ENCODE assay signal across 8 cellular contexts in the genomic region with DNA sequence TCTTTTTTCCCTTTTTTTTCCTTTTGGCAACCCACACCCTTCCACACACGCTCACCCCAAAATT. TPM values are rescaled to one million over a fixed set of nuclear protein-coding genes. Genes with fewer than 3 reads are reported as not detected.
DNase-seq lines count a peak whose midpoint lies in the region; ATAC-seq and TF ChIP-seq lines count a peak whose summit lies in the region.

A gene (plus strand): TSS at position 21 of the 64 bp plus-strand sequence. CDS start 197 bp downstream, outside the sequence.

- intact Hi-C loops in mucosa of descending colon (cut with DNase I, micrococcal nuclease), result no loop called here
- intact Hi-C loops in vagina (cut with DNase I), result no loop called here

- no peaks in the 10 kb centered on the region for H3K27me3 Mint-ChIP-seq in activated naive CD4-positive, alpha-beta T cell treated with anti-CD3 and anti-CD28 coated beads, Interleukin-2, amount 50 U/mL, for 24 hours

- TF ChIP-seq POLR2A in vagina (IDR thresholded peaks at IDR 0.05), result no peak

- H3K4me3 ChIP-seq in mucosa of descending colon (peak within 1 kb of the TSS; percentile 75), vagina (peak within 1 kb of the TSS; percentile 83 to 95)

- H3K36me3 ChIP-seq in mucosa of descending colon (ENCODE audit: low read depth), result no peaks in the 10 kb centered on the region
- H3K36me3 ChIP-seq in vagina, result no peaks in the 10 kb centered on the region

- TF ChIP-seq CTCF in mucosa of descending colon (IDR thresholded peaks at IDR 0.05) (no peak), vagina (IDR thresholded peaks at IDR 0.05) (no peak), GM20000 (IDR thresholded peaks at IDR 0.05; ENCODE audit: extremely low read depth, missing control alignments) (no peak)

- peaks cover 75% of the 10 kb centered on the region for H3K4me1 Mint-ChIP-seq in activated naive CD4-positive, alpha-beta T cell treated with anti-CD3 and anti-CD28 coated beads, Interleukin-2, amount 50 U/mL, for 24 hours

- ATAC-seq in mucosa of descending colon, result no peak
- no peak for ATAC-seq in HG03159 (IDR thresholded peaks at IDR 0.05; ENCODE audit: unreplicated experiment)

- peak within 1 kb of the TSS; percentile 89 for H3K4me3 Mint-ChIP-seq in activated naive CD4-positive, alpha-beta T cell treated with anti-CD3 and anti-CD28 coated beads, Interleukin-2, amount 50 U/mL, for 24 hours

- H3K9me3 ChIP-seq in mucosa of descending colon, result no peaks in the 10 kb centered on the region
- H3K9me3 ChIP-seq in vagina, result no peaks in the 10 kb centered on the region

- no peaks in the 10 kb centered on the region for H3K36me3 Mint-ChIP-seq in activated naive CD4-positive, alpha-beta T cell treated with anti-CD3 and anti-CD28 coated beads, Interleukin-2, amount 50 U/mL, for 24 hours

- H3K4me1 ChIP-seq in mucosa of descending colon (ENCODE audit: low read depth) (peaks cover 27% of the 10 kb centered on the region), vagina (peaks cover 47% of the 10 kb centered on the region)

- H3K27ac ChIP-seq in vagina, result peak within 1 kb of the TSS; percentile 80

- no peak for DNase-seq in activated naive CD4-positive, alpha-beta T cell (lab: John Stamatoyannopoulos, UW)
- DNase-seq in dermis blood vessel endothelial cell, result no peak
- no peak for DNase-seq in mucosa of descending colon
- no peak for DNase-seq in vagina (ENCODE audit: extremely low spot score in 2 of 2)
- DNase-seq in GOT3 (lab: John Stamatoyannopoulos, UW), result no peak
- DNase-seq in GM20000 (ENCODE audit: low spot score), result no peak

- peaks cover 4% of the 10 kb centered on the region for H3K9me3 Mint-ChIP-seq in activated naive CD4-positive, alpha-beta T cell treated with anti-CD3 and anti-CD28 coated beads, Interleukin-2, amount 50 U/mL, for 24 hours

- H3K27ac Mint-ChIP-seq in activated naive CD4-positive, alpha-beta T cell treated with anti-CD3 and anti-CD28 coated beads, Interleukin-2, amount 50 U/mL, for 24 hours, result peak within 1 kb of the TSS; percentile 85

- no peaks in the 10 kb centered on the region for H3K27me3 ChIP-seq in vagina

RNA-seq across cellular contexts. Expression of the gene that starts here (rescaled TPM):
- total RNA-seq in dermis blood vessel endothelial cell, result 31.1 and 49.4 TPM in 2 replicates
- 10 to 100 TPM; 20.4 to 24.1 (median 21.0) TPM for total RNA-seq in mucosa of descending colon
- total RNA-seq in vagina, result 13.3 TPM
